Comparison of ENCODE assay signal across 1 cellular context in the genomic region with DNA sequence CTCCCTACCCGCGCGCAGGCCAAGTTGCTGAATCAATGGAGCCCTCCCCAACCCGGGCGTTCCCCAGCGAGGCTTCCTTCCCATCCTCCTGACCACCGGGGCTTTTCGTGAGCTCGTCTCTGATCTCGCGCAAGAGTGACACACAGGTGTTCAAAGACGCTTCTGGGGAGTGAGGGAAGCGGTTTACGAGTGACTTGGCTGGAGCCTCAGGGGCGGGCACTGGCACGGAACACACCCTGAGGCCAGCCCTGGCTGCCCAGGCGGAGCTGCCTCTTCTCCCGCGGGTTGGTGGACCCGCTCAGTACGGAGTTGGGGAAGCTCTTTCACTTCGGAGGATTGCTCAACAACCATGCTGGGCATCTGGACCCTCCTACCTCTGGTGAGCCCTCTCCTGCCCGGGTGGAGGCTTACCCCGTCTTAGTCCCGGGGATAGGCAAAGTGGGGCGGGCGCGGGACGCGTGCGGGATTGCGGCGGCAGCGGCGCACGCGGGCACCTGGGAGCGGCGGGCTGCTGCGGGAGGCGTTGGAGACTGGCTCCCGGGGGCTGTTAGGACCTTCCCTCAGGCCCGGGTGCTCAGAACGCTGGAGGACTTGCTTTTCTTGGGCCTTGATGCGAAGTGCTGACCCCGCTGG.
TF ChIP-seq lines count a peak whose summit lies in the region.

A gene (plus strand): TSS at position 271 of the 633 bp plus-strand sequence. CDS start 79 bp downstream, at position 350.

TF ChIP-seq in WTC11, 78 proteins besides CTCF, POLR2A, EP300 and RAD21 (continued from another document and continues in another):
- TF ChIP-seq, protein P1, sequence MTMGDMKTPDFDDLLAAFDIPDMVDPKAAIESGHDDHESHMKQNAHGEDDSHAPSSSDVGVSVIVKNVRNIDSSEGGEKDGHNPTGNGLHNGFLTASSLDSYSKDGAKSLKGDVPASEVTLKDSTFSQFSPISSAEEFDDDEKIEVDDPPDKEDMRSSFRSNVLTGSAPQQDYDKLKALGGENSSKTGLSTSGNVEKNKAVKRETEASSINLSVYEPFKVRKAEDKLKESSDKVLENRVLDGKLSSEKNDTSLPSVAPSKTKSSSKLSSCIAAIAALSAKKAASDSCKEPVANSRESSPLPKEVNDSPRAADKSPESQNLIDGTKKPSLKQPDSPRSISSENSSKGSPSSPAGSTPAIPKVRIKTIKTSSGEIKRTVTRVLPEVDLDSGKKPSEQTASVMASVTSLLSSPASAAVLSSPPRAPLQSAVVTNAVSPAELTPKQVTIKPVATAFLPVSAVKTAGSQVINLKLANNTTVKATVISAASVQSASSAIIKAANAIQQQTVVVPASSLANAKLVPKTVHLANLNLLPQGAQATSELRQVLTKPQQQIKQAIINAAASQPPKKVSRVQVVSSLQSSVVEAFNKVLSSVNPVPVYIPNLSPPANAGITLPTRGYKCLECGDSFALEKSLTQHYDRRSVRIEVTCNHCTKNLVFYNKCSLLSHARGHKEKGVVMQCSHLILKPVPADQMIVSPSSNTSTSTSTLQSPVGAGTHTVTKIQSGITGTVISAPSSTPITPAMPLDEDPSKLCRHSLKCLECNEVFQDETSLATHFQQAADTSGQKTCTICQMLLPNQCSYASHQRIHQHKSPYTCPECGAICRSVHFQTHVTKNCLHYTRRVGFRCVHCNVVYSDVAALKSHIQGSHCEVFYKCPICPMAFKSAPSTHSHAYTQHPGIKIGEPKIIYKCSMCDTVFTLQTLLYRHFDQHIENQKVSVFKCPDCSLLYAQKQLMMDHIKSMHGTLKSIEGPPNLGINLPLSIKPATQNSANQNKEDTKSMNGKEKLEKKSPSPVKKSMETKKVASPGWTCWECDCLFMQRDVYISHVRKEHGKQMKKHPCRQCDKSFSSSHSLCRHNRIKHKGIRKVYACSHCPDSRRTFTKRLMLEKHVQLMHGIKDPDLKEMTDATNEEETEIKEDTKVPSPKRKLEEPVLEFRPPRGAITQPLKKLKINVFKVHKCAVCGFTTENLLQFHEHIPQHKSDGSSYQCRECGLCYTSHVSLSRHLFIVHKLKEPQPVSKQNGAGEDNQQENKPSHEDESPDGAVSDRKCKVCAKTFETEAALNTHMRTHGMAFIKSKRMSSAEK (CRISPR knock-in tag; IDR thresholded peaks at IDR 0.05; ENCODE audit: borderline replicate concordance) = no peak
- TF ChIP-seq, protein P2, sequence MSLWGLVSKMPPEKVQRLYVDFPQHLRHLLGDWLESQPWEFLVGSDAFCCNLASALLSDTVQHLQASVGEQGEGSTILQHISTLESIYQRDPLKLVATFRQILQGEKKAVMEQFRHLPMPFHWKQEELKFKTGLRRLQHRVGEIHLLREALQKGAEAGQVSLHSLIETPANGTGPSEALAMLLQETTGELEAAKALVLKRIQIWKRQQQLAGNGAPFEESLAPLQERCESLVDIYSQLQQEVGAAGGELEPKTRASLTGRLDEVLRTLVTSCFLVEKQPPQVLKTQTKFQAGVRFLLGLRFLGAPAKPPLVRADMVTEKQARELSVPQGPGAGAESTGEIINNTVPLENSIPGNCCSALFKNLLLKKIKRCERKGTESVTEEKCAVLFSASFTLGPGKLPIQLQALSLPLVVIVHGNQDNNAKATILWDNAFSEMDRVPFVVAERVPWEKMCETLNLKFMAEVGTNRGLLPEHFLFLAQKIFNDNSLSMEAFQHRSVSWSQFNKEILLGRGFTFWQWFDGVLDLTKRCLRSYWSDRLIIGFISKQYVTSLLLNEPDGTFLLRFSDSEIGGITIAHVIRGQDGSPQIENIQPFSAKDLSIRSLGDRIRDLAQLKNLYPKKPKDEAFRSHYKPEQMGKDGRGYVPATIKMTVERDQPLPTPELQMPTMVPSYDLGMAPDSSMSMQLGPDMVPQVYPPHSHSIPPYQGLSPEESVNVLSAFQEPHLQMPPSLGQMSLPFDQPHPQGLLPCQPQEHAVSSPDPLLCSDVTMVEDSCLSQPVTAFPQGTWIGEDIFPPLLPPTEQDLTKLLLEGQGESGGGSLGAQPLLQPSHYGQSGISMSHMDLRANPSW (CRISPR knock-in tag; conservative IDR thresholded peaks at IDR 0.05; ENCODE audit: low read depth) = 0 out of 2 replicates have a peak, but pooled peaks have one; percentile 11
- TF ChIP-seq, protein P3, sequence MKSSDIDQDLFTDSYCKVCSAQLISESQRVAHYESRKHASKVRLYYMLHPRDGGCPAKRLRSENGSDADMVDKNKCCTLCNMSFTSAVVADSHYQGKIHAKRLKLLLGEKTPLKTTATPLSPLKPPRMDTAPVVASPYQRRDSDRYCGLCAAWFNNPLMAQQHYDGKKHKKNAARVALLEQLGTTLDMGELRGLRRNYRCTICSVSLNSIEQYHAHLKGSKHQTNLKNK (CRISPR knock-in tag; IDR thresholded peaks at IDR 0.05) = no peak
- TF ChIP-seq, protein P4, sequence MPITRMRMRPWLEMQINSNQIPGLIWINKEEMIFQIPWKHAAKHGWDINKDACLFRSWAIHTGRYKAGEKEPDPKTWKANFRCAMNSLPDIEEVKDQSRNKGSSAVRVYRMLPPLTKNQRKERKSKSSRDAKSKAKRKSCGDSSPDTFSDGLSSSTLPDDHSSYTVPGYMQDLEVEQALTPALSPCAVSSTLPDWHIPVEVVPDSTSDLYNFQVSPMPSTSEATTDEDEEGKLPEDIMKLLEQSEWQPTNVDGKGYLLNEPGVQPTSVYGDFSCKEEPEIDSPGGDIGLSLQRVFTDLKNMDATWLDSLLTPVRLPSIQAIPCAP (CRISPR knock-in tag; IDR thresholded peaks at IDR 0.05) = no peak
- TF ChIP-seq, protein P5, sequence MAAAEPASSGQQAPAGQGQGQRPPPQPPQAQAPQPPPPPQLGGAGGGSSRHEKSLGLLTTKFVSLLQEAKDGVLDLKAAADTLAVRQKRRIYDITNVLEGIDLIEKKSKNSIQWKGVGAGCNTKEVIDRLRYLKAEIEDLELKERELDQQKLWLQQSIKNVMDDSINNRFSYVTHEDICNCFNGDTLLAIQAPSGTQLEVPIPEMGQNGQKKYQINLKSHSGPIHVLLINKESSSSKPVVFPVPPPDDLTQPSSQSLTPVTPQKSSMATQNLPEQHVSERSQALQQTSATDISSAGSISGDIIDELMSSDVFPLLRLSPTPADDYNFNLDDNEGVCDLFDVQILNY (CRISPR knock-in tag; IDR thresholded peaks at IDR 0.05) = no peak
- TF ChIP-seq SP1 (CRISPR knock-in tag; conservative IDR thresholded peaks at IDR 0.05) (no peak), ZNF219 (CRISPR knock-in tag; IDR thresholded peaks at IDR 0.05; ENCODE audit: borderline replicate concordance) (no peak), TEAD4 (CRISPR knock-in tag; IDR thresholded peaks at IDR 0.05) (no peak), JAZF1 (CRISPR knock-in tag; IDR thresholded peaks at IDR 0.05) (no peak), IRF2 (CRISPR knock-in tag; IDR thresholded peaks at IDR 0.05; ENCODE audit: borderline replicate concordance, low read depth) (no peak), ATF1 (CRISPR knock-in tag; IDR thresholded peaks at IDR 0.05) (0 out of 2 replicates have a peak, but pooled peaks have one; percentile 28), CBFB (CRISPR knock-in tag; IDR thresholded peaks at IDR 0.05; ENCODE audit: low read depth) (no peak), OVOL2 (CRISPR knock-in tag; IDR thresholded peaks at IDR 0.05; ENCODE audit: borderline replicate concordance) (no peak), ETV6 (CRISPR knock-in tag; IDR thresholded peaks at IDR 0.05) (no peak), ZNF317 (CRISPR knock-in tag; IDR thresholded peaks at IDR 0.05; ENCODE audit: borderline replicate concordance, low read depth) (no peak), NR2C2 (CRISPR knock-in tag; IDR thresholded peaks at IDR 0.05) (no peak), NR3C1 (CRISPR knock-in tag; conservative IDR thresholded peaks at IDR 0.05; ENCODE audit: low read depth) (no peak)
- TF ChIP-seq, protein P6, sequence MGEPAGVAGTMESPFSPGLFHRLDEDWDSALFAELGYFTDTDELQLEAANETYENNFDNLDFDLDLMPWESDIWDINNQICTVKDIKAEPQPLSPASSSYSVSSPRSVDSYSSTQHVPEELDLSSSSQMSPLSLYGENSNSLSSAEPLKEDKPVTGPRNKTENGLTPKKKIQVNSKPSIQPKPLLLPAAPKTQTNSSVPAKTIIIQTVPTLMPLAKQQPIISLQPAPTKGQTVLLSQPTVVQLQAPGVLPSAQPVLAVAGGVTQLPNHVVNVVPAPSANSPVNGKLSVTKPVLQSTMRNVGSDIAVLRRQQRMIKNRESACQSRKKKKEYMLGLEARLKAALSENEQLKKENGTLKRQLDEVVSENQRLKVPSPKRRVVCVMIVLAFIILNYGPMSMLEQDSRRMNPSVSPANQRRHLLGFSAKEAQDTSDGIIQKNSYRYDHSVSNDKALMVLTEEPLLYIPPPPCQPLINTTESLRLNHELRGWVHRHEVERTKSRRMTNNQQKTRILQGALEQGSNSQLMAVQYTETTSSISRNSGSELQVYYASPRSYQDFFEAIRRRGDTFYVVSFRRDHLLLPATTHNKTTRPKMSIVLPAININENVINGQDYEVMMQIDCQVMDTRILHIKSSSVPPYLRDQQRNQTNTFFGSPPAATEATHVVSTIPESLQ (CRISPR knock-in tag; IDR thresholded peaks at IDR 0.05) = no peak
- TF ChIP-seq, protein P7, sequence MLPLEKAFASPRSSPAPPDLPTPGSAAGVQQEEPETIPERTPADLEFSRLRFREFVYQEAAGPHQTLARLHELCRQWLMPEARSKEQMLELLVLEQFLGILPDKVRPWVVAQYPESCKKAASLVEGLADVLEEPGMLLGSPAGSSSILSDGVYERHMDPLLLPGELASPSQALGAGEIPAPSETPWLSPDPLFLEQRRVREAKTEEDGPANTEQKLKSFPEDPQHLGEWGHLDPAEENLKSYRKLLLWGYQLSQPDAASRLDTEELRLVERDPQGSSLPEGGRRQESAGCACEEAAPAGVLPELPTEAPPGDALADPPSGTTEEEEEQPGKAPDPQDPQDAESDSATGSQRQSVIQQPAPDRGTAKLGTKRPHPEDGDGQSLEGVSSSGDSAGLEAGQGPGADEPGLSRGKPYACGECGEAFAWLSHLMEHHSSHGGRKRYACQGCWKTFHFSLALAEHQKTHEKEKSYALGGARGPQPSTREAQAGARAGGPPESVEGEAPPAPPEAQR (CRISPR knock-in tag; IDR thresholded peaks at IDR 0.05) = no peak
- TF ChIP-seq, protein P8, sequence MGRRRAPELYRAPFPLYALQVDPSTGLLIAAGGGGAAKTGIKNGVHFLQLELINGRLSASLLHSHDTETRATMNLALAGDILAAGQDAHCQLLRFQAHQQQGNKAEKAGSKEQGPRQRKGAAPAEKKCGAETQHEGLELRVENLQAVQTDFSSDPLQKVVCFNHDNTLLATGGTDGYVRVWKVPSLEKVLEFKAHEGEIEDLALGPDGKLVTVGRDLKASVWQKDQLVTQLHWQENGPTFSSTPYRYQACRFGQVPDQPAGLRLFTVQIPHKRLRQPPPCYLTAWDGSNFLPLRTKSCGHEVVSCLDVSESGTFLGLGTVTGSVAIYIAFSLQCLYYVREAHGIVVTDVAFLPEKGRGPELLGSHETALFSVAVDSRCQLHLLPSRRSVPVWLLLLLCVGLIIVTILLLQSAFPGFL (CRISPR knock-in tag; IDR thresholded peaks at IDR 0.05; ENCODE audit: borderline replicate concordance) = no peak
- TF ChIP-seq, protein P9, sequence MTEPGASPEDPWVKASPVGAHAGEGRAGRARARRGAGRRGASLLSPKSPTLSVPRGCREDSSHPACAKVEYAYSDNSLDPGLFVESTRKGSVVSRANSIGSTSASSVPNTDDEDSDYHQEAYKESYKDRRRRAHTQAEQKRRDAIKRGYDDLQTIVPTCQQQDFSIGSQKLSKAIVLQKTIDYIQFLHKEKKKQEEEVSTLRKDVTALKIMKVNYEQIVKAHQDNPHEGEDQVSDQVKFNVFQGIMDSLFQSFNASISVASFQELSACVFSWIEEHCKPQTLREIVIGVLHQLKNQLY (CRISPR knock-in tag; IDR thresholded peaks at IDR 0.05) = no peak
- TF ChIP-seq, protein P10, sequence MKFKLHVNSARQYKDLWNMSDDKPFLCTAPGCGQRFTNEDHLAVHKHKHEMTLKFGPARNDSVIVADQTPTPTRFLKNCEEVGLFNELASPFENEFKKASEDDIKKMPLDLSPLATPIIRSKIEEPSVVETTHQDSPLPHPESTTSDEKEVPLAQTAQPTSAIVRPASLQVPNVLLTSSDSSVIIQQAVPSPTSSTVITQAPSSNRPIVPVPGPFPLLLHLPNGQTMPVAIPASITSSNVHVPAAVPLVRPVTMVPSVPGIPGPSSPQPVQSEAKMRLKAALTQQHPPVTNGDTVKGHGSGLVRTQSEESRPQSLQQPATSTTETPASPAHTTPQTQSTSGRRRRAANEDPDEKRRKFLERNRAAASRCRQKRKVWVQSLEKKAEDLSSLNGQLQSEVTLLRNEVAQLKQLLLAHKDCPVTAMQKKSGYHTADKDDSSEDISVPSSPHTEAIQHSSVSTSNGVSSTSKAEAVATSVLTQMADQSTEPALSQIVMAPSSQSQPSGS (CRISPR knock-in tag; IDR thresholded peaks at IDR 0.05; ENCODE audit: borderline replicate concordance, low read depth) = no peak
- TF ChIP-seq, protein P11, sequence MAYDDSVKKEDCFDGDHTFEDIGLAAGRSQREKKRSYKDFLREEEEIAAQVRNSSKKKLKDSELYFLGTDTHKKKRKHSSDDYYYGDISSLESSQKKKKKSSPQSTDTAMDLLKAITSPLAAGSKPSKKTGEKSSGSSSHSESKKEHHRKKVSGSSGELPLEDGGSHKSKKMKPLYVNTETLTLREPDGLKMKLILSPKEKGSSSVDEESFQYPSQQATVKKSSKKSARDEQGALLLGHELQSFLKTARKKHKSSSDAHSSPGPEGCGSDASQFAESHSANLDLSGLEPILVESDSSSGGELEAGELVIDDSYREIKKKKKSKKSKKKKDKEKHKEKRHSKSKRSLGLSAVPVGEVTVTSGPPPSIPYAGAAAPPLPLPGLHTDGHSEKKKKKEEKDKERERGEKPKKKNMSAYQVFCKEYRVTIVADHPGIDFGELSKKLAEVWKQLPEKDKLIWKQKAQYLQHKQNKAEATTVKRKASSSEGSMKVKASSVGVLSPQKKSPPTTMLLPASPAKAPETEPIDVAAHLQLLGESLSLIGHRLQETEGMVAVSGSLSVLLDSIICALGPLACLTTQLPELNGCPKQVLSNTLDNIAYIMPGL (CRISPR knock-in tag; IDR thresholded peaks at IDR 0.05) = peak; percentile 81
- TF ChIP-seq, protein P12, sequence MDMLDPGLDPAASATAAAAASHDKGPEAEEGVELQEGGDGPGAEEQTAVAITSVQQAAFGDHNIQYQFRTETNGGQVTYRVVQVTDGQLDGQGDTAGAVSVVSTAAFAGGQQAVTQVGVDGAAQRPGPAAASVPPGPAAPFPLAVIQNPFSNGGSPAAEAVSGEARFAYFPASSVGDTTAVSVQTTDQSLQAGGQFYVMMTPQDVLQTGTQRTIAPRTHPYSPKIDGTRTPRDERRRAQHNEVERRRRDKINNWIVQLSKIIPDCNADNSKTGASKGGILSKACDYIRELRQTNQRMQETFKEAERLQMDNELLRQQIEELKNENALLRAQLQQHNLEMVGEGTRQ (CRISPR knock-in tag; IDR thresholded peaks at IDR 0.05) = no peak
- TF ChIP-seq, protein P13, sequence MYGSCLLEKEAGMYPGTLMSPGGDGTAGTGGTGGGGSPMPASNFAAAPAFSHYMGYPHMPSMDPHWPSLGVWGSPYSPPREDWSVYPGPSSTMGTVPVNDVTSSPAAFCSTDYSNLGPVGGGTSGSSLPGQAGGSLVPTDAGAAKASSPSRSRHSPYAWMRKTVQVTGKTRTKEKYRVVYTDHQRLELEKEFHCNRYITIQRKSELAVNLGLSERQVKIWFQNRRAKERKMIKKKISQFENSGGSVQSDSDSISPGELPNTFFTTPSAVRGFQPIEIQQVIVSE (CRISPR knock-in tag; IDR thresholded peaks at IDR 0.05; ENCODE audit: borderline replicate concordance) = no peak
- TF ChIP-seq, protein P14, sequence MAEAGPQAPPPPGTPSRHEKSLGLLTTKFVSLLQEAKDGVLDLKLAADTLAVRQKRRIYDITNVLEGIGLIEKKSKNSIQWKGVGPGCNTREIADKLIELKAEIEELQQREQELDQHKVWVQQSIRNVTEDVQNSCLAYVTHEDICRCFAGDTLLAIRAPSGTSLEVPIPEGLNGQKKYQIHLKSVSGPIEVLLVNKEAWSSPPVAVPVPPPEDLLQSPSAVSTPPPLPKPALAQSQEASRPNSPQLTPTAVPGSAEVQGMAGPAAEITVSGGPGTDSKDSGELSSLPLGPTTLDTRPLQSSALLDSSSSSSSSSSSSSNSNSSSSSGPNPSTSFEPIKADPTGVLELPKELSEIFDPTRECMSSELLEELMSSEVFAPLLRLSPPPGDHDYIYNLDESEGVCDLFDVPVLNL (CRISPR knock-in tag; IDR thresholded peaks at IDR 0.05; ENCODE audit: borderline replicate concordance, low read depth) = no peak
- TF ChIP-seq, protein P15, sequence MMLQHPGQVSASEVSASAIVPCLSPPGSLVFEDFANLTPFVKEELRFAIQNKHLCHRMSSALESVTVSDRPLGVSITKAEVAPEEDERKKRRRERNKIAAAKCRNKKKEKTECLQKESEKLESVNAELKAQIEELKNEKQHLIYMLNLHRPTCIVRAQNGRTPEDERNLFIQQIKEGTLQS (CRISPR knock-in tag; conservative IDR thresholded peaks at IDR 0.05) = no peak
